ENCODE assay signal across 8 cellular contexts in genomic region chr19:35153701-35154534, GRCh38. TPM values are rescaled to one million over a fixed set of nuclear protein-coding genes. Genes with fewer than 3 reads are reported as not detected.
DNase-seq lines count a peak whose midpoint lies in the region; ATAC-seq, FAIRE-seq and TF ChIP-seq lines count a peak whose summit lies in the region.

No MANE protein-coding gene starts in this region.

- H3K4me3 ChIP-seq in esophagus (ENCODE audit: low read depth in 1 of 2, low read length in 2 of 2) (peak overlapping the region; percentile 66 to 80), neuron (ENCODE audit: low read length) (peak overlapping the region; percentile 22), thoracic aorta (peak overlapping the region; percentile 85)

- H3K36me3 ChIP-seq in esophagus (ENCODE audit: control insufficient read depth in 2 of 2, insufficient read depth in 2 of 2, low read length in 1 of 2) (no peaks in the 10 kb centered on the region), neuron (ENCODE audit: insufficient read depth, low read length) (no peaks in the 10 kb centered on the region), thoracic aorta (no peaks in the 10 kb centered on the region)

- peak; percentile 63 for TF ChIP-seq CTCF in thoracic aorta (IDR thresholded peaks at IDR 0.05)

- DNase-seq in GM18507 (ENCODE audit: extremely low spot score, insufficient read length, low read depth) (peak; percentile 66), NCI-H1105 treated with DMSO at 0.1 percent for 48 hours (lab: John Stamatoyannopoulos, UW) (peak; percentile 37), thoracic aorta (ENCODE audit: low spot score) (no peak), amygdala (lab: John Stamatoyannopoulos, UW) (no peak), frontal cortex (ENCODE audit: low spot score in 2 of 2) (no peak)
- DNase-seq in activated CD8-positive, alpha-beta memory T cell treated with anti-CD3 and anti-CD28 coated beads for 48 hours (ENCODE audit: low read depth in 2 of 3, low spot score in 2 of 3): peak; percentile 60 to 62 (median 62)

- H3K9me3 ChIP-seq in esophagus (ENCODE audit: control insufficient read depth in 2 of 2, insufficient read depth in 1 of 2, low read depth in 1 of 2, low read length in 1 of 2) (peaks cover 0 to 2% of the 10 kb centered on the region in 2 donors), neuron (ENCODE audit: low read length) (no peaks in the 10 kb centered on the region), thoracic aorta (no peaks in the 10 kb centered on the region)

- H2AFZ ChIP-seq in neuron (ENCODE audit: low read depth, low read length): peak overlapping the region; percentile 69

- ATAC-seq in thoracic aorta (ENCODE audit: insufficient number of reproducible peaks, low FRiP score, low read depth): no peak

- FAIRE-seq in GM18507 (lab: Jason Lieb, UNC) (peak; percentile 77), frontal cortex (lab: Jason Lieb, UNC) (no peak)

- H3K27ac ChIP-seq in esophagus (ENCODE audit: low read depth in 2 of 2, low read length in 1 of 2): peak overlapping the region; percentile 35 to 47
- peak overlapping the region; percentile 34 to 65 for H3K27ac ChIP-seq in thoracic aorta

- H3K4me1 ChIP-seq in esophagus (ENCODE audit: control insufficient read depth in 2 of 2, insufficient read depth in 2 of 2, low read length in 1 of 2) (peaks cover 0 to 6% of the 10 kb centered on the region in 2 donors), neuron (ENCODE audit: insufficient read depth, low read length) (peaks cover 30% of the 10 kb centered on the region), thoracic aorta (ENCODE audit: control insufficient read depth in 1 of 2, low read depth in 2 of 2) (peaks cover 0 to 27% of the 10 kb centered on the region in 2 donors)

- WGBS in esophagus, 2 donors: 1% methylated on average over 36 of the region's 36 CpGs

- H3K27me3 ChIP-seq in esophagus (ENCODE audit: control insufficient read depth in 1 of 2, insufficient read depth in 2 of 2, low read length in 2 of 2) (no peaks in the 10 kb centered on the region), neuron (ENCODE audit: insufficient read depth, low read length) (peaks cover 41% of the 10 kb centered on the region), thoracic aorta (replicated peaks; ENCODE audit: insufficient read depth) (no peaks in the 10 kb centered on the region)

RNA-seq across cellular contexts. Expression of gene FXYD5, which starts 0.6 kb away (rescaled TPM):
- polyA plus RNA-seq in esophagus: 10 to 100 TPM; 33.5 to 94.9 TPM
- total RNA-seq in thoracic aorta (100 to 1,000 TPM in 1 of 2 donors, 10 to 100 TPM in 1; 65.0 to 106 TPM), frontal cortex (not detected)

RNA-seq across cellular contexts. Expression of gene FXYD7, which starts 10.9 kb away (rescaled TPM):
- polyA plus RNA-seq in esophagus: under 1 TPM; 0.09 to 0.14 TPM
- total RNA-seq in thoracic aorta (not detected), frontal cortex (10.6 TPM)

RNA-seq across cellular contexts. Expression of gene FXYD1, which starts 15.3 kb away (rescaled TPM):
- polyA plus RNA-seq in esophagus: 10 to 100 TPM; 13.2 to 21.4 TPM
- total RNA-seq in thoracic aorta (10 to 100 TPM; 50.7 to 65.8 TPM), frontal cortex (not detected)

RNA-seq across cellular contexts. Expression of gene LGI4, which starts 19.1 kb away (rescaled TPM):
- 1 to 10 TPM; 6.5 to 10.0 TPM for polyA plus RNA-seq in esophagus
- total RNA-seq in thoracic aorta: 10 to 100 TPM in 1 of 2 donors, 1 to 10 TPM in 1; 7.9 to 17.4 TPM
- 9.0 TPM for total RNA-seq in frontal cortex

RNA-seq across cellular contexts. Expression of gene FXYD3, which starts 38.3 kb away (rescaled TPM):
- 100 to 1,000 TPM; 630 to 697 TPM for polyA plus RNA-seq in esophagus
- 1 to 10 TPM in 1 of 2 donors, under 1 TPM in 1; 0.68 to 6.4 TPM for total RNA-seq in thoracic aorta
- total RNA-seq in frontal cortex: not detected

Comparison
In these comparisons a context has a peak if more than half of its experiments do, and no peak if none do; other contexts are left out.
1. DNase-seq: peak in GM18507 (single experiment), NCI-H1105 treated with DMSO at 0.1 percent for 48 hours (single experiment) and activated CD8-positive, alpha-beta memory T cell treated with anti-CD3 and anti-CD28 coated beads for 48 hours (3 of 3); none in thoracic aorta (single experiment), amygdala (0 of 56) and frontal cortex (0 of 2).
2. H3K4me3 ChIP-seq: peak in every context shown above with its lines; median percentile 85 in thoracic aorta; 73 in esophagus; 22 in neuron.
3. RNA of gene FXYD5, which starts 0.6 kb away (total RNA-seq): 65.0 to 106 TPM in thoracic aorta; not detected in frontal cortex (single experiment); every median in the first group is over 10 times any median in the second.
4. RNA of gene FXYD7, which starts 10.9 kb away (total RNA-seq): 10.6 TPM in frontal cortex (single experiment); not detected in thoracic aorta; every median in the first group is over 10 times any median in the second.
5. RNA of gene FXYD1, which starts 15.3 kb away (total RNA-seq): 50.7 to 65.8 TPM in thoracic aorta; not detected in frontal cortex (single experiment); every median in the first group is over 10 times any median in the second.